1 cellular context compared by ENCODE assay signal in the genomic region with DNA sequence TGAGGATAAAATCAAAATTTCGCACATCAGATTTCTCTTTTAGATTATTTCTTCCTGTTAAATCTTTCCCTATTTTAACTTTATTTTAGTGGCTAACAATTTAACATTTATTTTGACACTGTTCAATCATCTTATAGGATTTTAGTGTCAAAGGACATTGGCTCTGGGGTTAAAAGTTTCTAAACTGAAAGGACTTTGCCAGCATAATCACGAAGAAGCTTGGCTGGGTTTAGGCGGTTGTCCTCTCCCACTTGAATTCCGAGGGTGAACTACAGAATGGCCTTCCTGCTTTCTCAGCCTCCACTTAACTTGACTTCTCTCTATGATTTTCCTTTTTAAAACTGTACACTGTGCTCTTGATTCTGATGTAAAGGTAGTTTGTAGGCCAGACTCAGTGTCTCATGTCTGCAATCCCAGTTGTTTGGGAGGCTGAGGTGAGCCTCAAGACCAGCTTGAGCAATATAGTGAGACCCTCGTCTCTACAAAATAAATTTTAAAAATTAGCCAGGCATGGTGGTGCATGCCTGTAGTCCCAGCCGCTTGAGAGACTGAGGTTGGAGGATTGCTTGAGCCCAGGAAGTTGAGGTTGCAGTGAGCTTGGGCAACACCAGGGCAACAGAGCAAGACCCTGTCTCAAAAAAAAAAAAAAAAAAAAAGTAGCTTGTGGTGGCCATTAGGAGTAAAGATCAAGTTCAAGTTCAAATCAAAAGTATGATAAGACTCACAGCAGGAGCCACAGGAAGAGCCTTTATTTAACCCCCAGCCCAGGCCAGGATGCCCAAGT.
TF ChIP-seq lines count a peak whose summit lies in the region.

No MANE protein-coding gene starts in this region.

TF ChIP-seq in liver, 16 proteins besides CTCF, POLR2A, EP300 and RAD21:
- TF ChIP-seq, protein P1, sequence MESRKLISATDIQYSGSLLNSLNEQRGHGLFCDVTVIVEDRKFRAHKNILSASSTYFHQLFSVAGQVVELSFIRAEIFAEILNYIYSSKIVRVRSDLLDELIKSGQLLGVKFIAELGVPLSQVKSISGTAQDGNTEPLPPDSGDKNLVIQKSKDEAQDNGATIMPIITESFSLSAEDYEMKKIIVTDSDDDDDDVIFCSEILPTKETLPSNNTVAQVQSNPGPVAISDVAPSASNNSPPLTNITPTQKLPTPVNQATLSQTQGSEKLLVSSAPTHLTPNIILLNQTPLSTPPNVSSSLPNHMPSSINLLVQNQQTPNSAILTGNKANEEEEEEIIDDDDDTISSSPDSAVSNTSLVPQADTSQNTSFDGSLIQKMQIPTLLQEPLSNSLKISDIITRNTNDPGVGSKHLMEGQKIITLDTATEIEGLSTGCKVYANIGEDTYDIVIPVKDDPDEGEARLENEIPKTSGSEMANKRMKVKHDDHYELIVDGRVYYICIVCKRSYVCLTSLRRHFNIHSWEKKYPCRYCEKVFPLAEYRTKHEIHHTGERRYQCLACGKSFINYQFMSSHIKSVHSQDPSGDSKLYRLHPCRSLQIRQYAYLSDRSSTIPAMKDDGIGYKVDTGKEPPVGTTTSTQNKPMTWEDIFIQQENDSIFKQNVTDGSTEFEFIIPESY (IDR thresholded peaks at IDR 0.05): no peak
- TF ChIP-seq HNF4G (IDR thresholded peaks at IDR 0.05) (no peak), HNF4A (conservative IDR thresholded peaks at IDR 0.05) (peak; percentile 60 to 67), RXRA (IDR thresholded peaks at IDR 0.05) (peak; percentile 15 to 65), YY1 (IDR thresholded peaks at IDR 0.05) (peak; percentile 11)
